1 cellular context compared by ENCODE assay signal in genomic region chr12:94230357-94230905, GRCh38.
TF ChIP-seq lines count a peak whose summit lies in the region.

No MANE protein-coding gene starts in this region.

TF ChIP-seq in HepG2, 621 proteins besides CTCF, POLR2A, EP300 and RAD21 (continued from another document and continues in another):
- TF ChIP-seq SP4 (CRISPR knock-in tag; IDR thresholded peaks at IDR 0.05) (no peak), KDM2A (CRISPR knock-in tag; IDR thresholded peaks at IDR 0.05; ENCODE audit: borderline replicate concordance, low read depth) (no peak), NFRKB (IDR thresholded peaks at IDR 0.05) (no peak), ZNF770 (CRISPR knock-in tag; IDR thresholded peaks at IDR 0.05) (no peak), ISL2 (CRISPR knock-in tag; IDR thresholded peaks at IDR 0.05) (peak; percentile 91; the same call in 1 of the 2 replicates), ZKSCAN5 (CRISPR knock-in tag; IDR thresholded peaks at IDR 0.05) (no peak), ZNF441 (CRISPR knock-in tag; IDR thresholded peaks at IDR 0.05; ENCODE audit: borderline replicate concordance) (no peak), RARG (CRISPR knock-in tag; IDR thresholded peaks at IDR 0.05; ENCODE audit: low read depth) (no peak), SIX4 (CRISPR knock-in tag; IDR thresholded peaks at IDR 0.05) (0 out of 2 replicates have a peak, but pooled peaks have one; percentile 57), ZNF703 (CRISPR knock-in tag; IDR thresholded peaks at IDR 0.05; ENCODE audit: borderline replicate concordance) (no peak), TBX2 (CRISPR knock-in tag; IDR thresholded peaks at IDR 0.05; ENCODE audit: borderline replicate concordance) (peak; percentile 89), ZMYM2 (CRISPR knock-in tag; IDR thresholded peaks at IDR 0.05) (no peak), BCL6 (CRISPR knock-in tag; IDR thresholded peaks at IDR 0.05) (peak; percentile 80), ARNT2 (CRISPR knock-in tag; IDR thresholded peaks at IDR 0.05; ENCODE audit: low read depth) (no peak), HNF1A (IDR thresholded peaks at IDR 0.05; ENCODE audit: low read depth) (0 out of 2 replicates have a peak, but pooled peaks have one; percentile 24), HNF1A (CRISPR knock-in tag; IDR thresholded peaks at IDR 0.05; ENCODE audit: borderline replicate concordance) (peak; percentile 67; the same call in 1 of the 2 replicates), ZBTB3 (CRISPR knock-in tag; IDR thresholded peaks at IDR 0.05; ENCODE audit: borderline replicate concordance, low read depth) (no peak), ZNF83 (CRISPR knock-in tag; IDR thresholded peaks at IDR 0.05; ENCODE audit: borderline replicate concordance) (no peak), ZNF768 (CRISPR knock-in tag; IDR thresholded peaks at IDR 0.05) (no peak; the same call in 1 of the 2 replicates), NBN (conservative IDR thresholded peaks at IDR 0.05) (no peak), FOXA1 (IDR thresholded peaks at IDR 0.05) (no peak), FOXA1 (CRISPR knock-in tag; IDR thresholded peaks at IDR 0.05) (no peak), ZNF282 (IDR thresholded peaks at IDR 0.05; ENCODE audit: partially characterized antibody) (no peak), ZFY (CRISPR knock-in tag; IDR thresholded peaks at IDR 0.05) (no peak), ZNF318 (CRISPR knock-in tag; IDR thresholded peaks at IDR 0.05) (no peak), DNMT3B (CRISPR knock-in tag; conservative IDR thresholded peaks at IDR 0.05) (no peak), MEF2D (CRISPR knock-in tag; IDR thresholded peaks at IDR 0.05) (0 out of 2 replicates have a peak, but pooled peaks have one; percentile 66), STAG1 (CRISPR knock-in tag; IDR thresholded peaks at IDR 0.05) (0 out of 2 replicates have a peak, but pooled peaks have one; percentile 3), ZNF251 (CRISPR knock-in tag; IDR thresholded peaks at IDR 0.05) (no peak), TCF12 (IDR thresholded peaks at IDR 0.05) (no peak), TCF12 (CRISPR knock-in tag; IDR thresholded peaks at IDR 0.05) (no peak), TERF1 (CRISPR knock-in tag; IDR thresholded peaks at IDR 0.05) (no peak), ZNF292 (CRISPR knock-in tag; IDR thresholded peaks at IDR 0.05; ENCODE audit: borderline replicate concordance, low read depth) (0 out of 2 replicates have a peak, but pooled peaks have one; percentile 55), ZNF367 (CRISPR knock-in tag; IDR thresholded peaks at IDR 0.05; ENCODE audit: borderline replicate concordance) (no peak), SAP130 (CRISPR knock-in tag; IDR thresholded peaks at IDR 0.05; ENCODE audit: low read depth) (peak; percentile 88), ZNF660 (CRISPR knock-in tag; IDR thresholded peaks at IDR 0.05; ENCODE audit: borderline replicate concordance, low read depth) (no peak), SSRP1 (CRISPR knock-in tag; IDR thresholded peaks at IDR 0.05) (no peak), NAIF1 (CRISPR knock-in tag; IDR thresholded peaks at IDR 0.05; ENCODE audit: borderline replicate concordance) (no peak)
- TF ChIP-seq, protein P1, sequence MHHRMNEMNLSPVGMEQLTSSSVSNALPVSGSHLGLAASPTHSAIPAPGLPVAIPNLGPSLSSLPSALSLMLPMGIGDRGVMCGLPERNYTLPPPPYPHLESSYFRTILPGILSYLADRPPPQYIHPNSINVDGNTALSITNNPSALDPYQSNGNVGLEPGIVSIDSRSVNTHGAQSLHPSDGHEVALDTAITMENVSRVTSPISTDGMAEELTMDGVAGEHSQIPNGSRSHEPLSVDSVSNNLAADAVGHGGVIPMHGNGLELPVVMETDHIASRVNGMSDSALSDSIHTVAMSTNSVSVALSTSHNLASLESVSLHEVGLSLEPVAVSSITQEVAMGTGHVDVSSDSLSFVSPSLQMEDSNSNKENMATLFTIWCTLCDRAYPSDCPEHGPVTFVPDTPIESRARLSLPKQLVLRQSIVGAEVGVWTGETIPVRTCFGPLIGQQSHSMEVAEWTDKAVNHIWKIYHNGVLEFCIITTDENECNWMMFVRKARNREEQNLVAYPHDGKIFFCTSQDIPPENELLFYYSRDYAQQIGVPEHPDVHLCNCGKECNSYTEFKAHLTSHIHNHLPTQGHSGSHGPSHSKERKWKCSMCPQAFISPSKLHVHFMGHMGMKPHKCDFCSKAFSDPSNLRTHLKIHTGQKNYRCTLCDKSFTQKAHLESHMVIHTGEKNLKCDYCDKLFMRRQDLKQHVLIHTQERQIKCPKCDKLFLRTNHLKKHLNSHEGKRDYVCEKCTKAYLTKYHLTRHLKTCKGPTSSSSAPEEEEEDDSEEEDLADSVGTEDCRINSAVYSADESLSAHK (CRISPR knock-in tag; IDR thresholded peaks at IDR 0.05; ENCODE audit: borderline replicate concordance) = no peak
- TF ChIP-seq, protein P2, sequence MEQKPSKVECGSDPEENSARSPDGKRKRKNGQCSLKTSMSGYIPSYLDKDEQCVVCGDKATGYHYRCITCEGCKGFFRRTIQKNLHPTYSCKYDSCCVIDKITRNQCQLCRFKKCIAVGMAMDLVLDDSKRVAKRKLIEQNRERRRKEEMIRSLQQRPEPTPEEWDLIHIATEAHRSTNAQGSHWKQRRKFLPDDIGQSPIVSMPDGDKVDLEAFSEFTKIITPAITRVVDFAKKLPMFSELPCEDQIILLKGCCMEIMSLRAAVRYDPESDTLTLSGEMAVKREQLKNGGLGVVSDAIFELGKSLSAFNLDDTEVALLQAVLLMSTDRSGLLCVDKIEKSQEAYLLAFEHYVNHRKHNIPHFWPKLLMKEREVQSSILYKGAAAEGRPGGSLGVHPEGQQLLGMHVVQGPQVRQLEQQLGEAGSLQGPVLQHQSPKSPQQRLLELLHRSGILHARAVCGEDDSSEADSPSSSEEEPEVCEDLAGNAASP (CRISPR knock-in tag; IDR thresholded peaks at IDR 0.05; ENCODE audit: borderline replicate concordance) = no peak; the same call in 1 of the 2 replicates
- TF ChIP-seq, protein P3, sequence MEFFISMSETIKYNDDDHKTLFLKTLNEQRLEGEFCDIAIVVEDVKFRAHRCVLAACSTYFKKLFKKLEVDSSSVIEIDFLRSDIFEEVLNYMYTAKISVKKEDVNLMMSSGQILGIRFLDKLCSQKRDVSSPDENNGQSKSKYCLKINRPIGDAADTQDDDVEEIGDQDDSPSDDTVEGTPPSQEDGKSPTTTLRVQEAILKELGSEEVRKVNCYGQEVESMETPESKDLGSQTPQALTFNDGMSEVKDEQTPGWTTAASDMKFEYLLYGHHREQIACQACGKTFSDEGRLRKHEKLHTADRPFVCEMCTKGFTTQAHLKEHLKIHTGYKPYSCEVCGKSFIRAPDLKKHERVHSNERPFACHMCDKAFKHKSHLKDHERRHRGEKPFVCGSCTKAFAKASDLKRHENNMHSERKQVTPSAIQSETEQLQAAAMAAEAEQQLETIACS (CRISPR knock-in tag; IDR thresholded peaks at IDR 0.05) = no peak
